Comparison of ENCODE assay signal across 1 cellular context in genomic region chr3:52289338-52289746, GRCh38.
TF ChIP-seq lines count a peak whose summit lies in the region.

No MANE protein-coding gene starts in this region.

TF ChIP-seq in WTC11, 78 proteins besides CTCF, POLR2A, EP300 and RAD21 (continued from another document):
- TF ChIP-seq ARID4B (CRISPR knock-in tag; IDR thresholded peaks at IDR 0.05; ENCODE audit: borderline replicate concordance) (no peak), SOX15 (CRISPR knock-in tag; IDR thresholded peaks at IDR 0.05) (no peak), NR1H2 (CRISPR knock-in tag; IDR thresholded peaks at IDR 0.05) (no peak), E2F4 (CRISPR knock-in tag; IDR thresholded peaks at IDR 0.05; ENCODE audit: borderline replicate concordance, low read depth) (no peak), ZNF121 (CRISPR knock-in tag; IDR thresholded peaks at IDR 0.05) (no peak), CBFB (CRISPR knock-in tag; IDR thresholded peaks at IDR 0.05; ENCODE audit: low read depth) (no peak), RELA (CRISPR knock-in tag; IDR thresholded peaks at IDR 0.05; ENCODE audit: borderline replicate concordance) (no peak), RORB (CRISPR knock-in tag; IDR thresholded peaks at IDR 0.05) (no peak), ZSCAN18 (CRISPR knock-in tag; IDR thresholded peaks at IDR 0.05) (no peak), FOXJ3 (CRISPR knock-in tag; IDR thresholded peaks at IDR 0.05; ENCODE audit: borderline replicate concordance) (no peak), AR (CRISPR knock-in tag; IDR thresholded peaks at IDR 0.05) (no peak)
